Comparison of ENCODE assay signal across 25 cellular contexts in the genomic region with DNA sequence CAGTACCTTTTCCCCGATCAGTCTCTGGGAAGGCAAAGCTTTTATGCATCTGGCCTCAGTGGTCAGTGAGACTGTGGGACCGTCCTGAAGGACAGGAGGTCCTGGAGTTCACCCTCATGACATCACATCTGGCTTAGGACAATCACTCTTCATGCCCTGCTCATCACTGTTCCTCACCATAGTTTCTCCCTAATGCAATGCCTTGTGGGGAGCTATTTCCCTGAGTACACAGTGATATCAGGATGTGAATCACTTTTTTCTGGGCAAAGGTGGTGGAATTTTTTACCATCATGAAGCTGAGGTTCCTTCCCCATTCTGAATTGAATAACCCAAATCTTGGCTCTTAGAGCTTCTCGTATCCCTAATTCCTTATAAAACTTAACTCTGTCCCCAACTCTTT. TPM values are rescaled to one million over a fixed set of nuclear protein-coding genes. Genes with fewer than 3 reads are reported as not detected.
DNase-seq lines count a peak whose midpoint lies in the region; FAIRE-seq and TF ChIP-seq lines count a peak whose summit lies in the region.
"Had no signal": no experiment of that assay in that cellular context is flagged by ENCODE, and none has a peak within 500 bp of the region (broad histone marks: within the 10 kb centered on the region; RNA-seq: fewer than 3 reads in every experiment).

No MANE protein-coding gene starts in this region.

- peaks cover 23% of the 10 kb centered on the region for H3K9me3 Mint-ChIP-seq in nephron progenitor cell
- H3K9me3 Mint-ChIP-seq in progenitor cell of endocrine pancreas (ENCODE audit: low read depth), result no peaks in the 10 kb centered on the region

- H3K4me3 Mint-ChIP-seq in nephron progenitor cell, result peak overlapping the region; percentile 11
- H3K4me3 Mint-ChIP-seq in progenitor cell of endocrine pancreas (ENCODE audit: low read depth), result no peak overlapping the region

- TF ChIP-seq CTCF in D721Med (IDR thresholded peaks at IDR 0.05; ENCODE audit: insufficient read depth, missing control alignments) (no peak), nephron progenitor cell (IDR thresholded peaks at IDR 0.05) (no peak), progenitor cell of endocrine pancreas (IDR thresholded peaks at IDR 0.05; ENCODE audit: unreplicated experiment) (no peak)

- H3K27me3 ChIP-seq in MG63, result no peaks in the 10 kb centered on the region
- H3K27me3 ChIP-seq: BE2C had no signal

- peaks cover 44% of the 10 kb centered on the region for H3K27me3 Mint-ChIP-seq in nephron progenitor cell (ENCODE audit: low read depth, poor library complexity)
- peaks cover 13% of the 10 kb centered on the region for H3K27me3 Mint-ChIP-seq in progenitor cell of endocrine pancreas

- peaks cover 20% of the 10 kb centered on the region for H3K4me1 Mint-ChIP-seq in nephron progenitor cell
- H3K4me1 Mint-ChIP-seq in progenitor cell of endocrine pancreas (ENCODE audit: low read depth), result peaks cover 8% of the 10 kb centered on the region

- no peak overlapping the region for H3K27ac Mint-ChIP-seq in nephron progenitor cell
- no peak overlapping the region for H3K27ac Mint-ChIP-seq in progenitor cell of endocrine pancreas
- H3K27ac Mint-ChIP-seq: CD4-positive, CD25-positive, alpha-beta regulatory T cell; H9 had no signal

- H3K9me3 ChIP-seq in MG63, result no peaks in the 10 kb centered on the region
- H3K9me3 ChIP-seq: BE2C, Caco-2 had no signal

- H3K36me3 Mint-ChIP-seq in nephron progenitor cell (ENCODE audit: low read depth) (peaks cover 9% of the 10 kb centered on the region), progenitor cell of endocrine pancreas (ENCODE audit: insufficient read depth) (no peaks in the 10 kb centered on the region)

- DNase-seq in D721Med (ENCODE audit: insufficient read length, low spot score), result no peak
- DNase-seq in NCI-H226, result peak; percentile 21
- peak; percentile 22 for DNase-seq in dermis blood vessel endothelial cell
- DNase-seq in nephron progenitor cell, result no peak
- no peak for DNase-seq in progenitor cell of endocrine pancreas (ENCODE audit: low spot score, unreplicated experiment)
- DNase-seq in urothelium cell line (ENCODE audit: low spot score), result no peak
- DNase-seq in MG63, result no peak
- DNase-seq: BE2C; Caco-2; CD4-positive, CD25-positive, alpha-beta regulatory T cell; DMS153; EL; H9; MV-4-11; NCI-H1694 treated with DMSO at 0.1 percent for 48 hours; NCI-H510A; NCI-H748 treated with DMSO at 0.1 percent for 48 hours; NK-92 treated with Interleukin-12 subunit alpha and Interleukin-12 subunit beta, amount 100 ng/mL, for 24 hours; RPMI8226; SIG-M5 had no signal

- no peak overlapping the region for H3K4me3 ChIP-seq in MG63
- H3K4me3 ChIP-seq: GM12878, K562 had no signal

- H3K36me3 ChIP-seq in MG63, result no peaks in the 10 kb centered on the region
- H3K36me3 ChIP-seq: BE2C had no signal

- FAIRE-seq in D721Med (lab: Jason Lieb, UNC) (peak; percentile 35), urothelium cell line (lab: Jason Lieb, UNC) (no peak)
- FAIRE-seq: A204.1, GM12878, GM18507 had no signal

RNA-seq across cellular contexts. Expression of a gene that starts 34.8 kb away (rescaled TPM):
- not detected in 2 replicates for total RNA-seq in dermis blood vessel endothelial cell
- total RNA-seq in progenitor cell of endocrine pancreas, result 0.65 and 1.4 TPM in 2 replicates
- not detected in 2 replicates for total RNA-seq in MG63 (2014; rRNA removed; shearing (Covaris generic); ENCODE audit: low replicate concordance)
- total RNA-seq: Caco-2; CD4-positive, CD25-positive, alpha-beta regulatory T cell; GM12878; H9; K562; OCI-LY7 had no signal

Comparison
In these comparisons a context has a peak if more than half of its experiments do, and no peak if none do; other contexts are left out.
1. DNase-seq: peak in NCI-H226 (single experiment) and dermis blood vessel endothelial cell (single experiment); none in D721Med (single experiment), nephron progenitor cell (single experiment), progenitor cell of endocrine pancreas (single experiment), urothelium cell line (single experiment) and MG63 (single experiment).